Comparison of ENCODE assay signal across 1 cellular context in the genomic region with DNA sequence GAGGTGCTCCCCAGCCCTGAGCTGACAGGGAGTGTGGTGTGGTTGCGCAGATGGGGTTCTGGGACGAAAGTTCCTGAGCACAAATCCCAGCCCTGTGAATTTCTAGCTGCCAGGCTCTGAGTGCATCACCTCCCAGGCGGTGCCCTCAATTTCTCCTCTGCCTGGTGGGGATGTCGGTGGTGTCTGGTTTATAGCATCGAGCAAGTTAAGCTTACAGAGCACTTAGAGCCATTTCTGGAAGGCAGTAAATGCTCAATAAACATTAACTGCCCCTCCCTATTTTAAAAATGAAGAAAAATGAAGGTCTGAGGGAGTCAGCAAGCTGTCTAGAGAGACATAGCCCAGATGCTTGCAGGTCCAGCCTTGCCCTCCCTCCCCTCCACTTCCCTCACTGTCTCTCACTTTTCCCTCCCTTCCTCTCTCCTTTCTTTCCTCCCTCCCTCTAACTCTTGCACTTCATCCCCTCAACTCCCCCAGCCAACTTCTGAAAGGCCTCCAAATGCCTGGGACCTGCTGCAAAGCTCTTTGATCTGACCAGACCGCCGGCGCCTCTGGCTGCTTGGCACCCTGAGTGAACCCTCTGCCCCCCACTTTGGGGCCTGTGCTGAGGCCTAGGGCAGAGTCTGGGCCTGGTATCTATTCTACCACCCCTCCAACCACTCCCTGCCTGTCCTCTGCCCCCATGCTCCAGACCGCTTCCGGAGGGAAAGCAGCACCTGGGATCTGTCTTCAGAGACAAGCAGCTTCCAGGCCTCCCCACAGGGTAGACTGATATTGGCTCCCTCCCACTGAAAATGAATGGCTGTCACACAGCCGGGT.
TF ChIP-seq lines count a peak whose summit lies in the region.

No MANE protein-coding gene starts in this region.

TF ChIP-seq in neural cell, 6 proteins besides CTCF, POLR2A, EP300 and RAD21 (continued from another document):
- no peak for TF ChIP-seq MXI1 (conservative IDR thresholded peaks at IDR 0.05; ENCODE audit: poor library complexity, severe bottlenecking)
- TF ChIP-seq, protein P1, sequence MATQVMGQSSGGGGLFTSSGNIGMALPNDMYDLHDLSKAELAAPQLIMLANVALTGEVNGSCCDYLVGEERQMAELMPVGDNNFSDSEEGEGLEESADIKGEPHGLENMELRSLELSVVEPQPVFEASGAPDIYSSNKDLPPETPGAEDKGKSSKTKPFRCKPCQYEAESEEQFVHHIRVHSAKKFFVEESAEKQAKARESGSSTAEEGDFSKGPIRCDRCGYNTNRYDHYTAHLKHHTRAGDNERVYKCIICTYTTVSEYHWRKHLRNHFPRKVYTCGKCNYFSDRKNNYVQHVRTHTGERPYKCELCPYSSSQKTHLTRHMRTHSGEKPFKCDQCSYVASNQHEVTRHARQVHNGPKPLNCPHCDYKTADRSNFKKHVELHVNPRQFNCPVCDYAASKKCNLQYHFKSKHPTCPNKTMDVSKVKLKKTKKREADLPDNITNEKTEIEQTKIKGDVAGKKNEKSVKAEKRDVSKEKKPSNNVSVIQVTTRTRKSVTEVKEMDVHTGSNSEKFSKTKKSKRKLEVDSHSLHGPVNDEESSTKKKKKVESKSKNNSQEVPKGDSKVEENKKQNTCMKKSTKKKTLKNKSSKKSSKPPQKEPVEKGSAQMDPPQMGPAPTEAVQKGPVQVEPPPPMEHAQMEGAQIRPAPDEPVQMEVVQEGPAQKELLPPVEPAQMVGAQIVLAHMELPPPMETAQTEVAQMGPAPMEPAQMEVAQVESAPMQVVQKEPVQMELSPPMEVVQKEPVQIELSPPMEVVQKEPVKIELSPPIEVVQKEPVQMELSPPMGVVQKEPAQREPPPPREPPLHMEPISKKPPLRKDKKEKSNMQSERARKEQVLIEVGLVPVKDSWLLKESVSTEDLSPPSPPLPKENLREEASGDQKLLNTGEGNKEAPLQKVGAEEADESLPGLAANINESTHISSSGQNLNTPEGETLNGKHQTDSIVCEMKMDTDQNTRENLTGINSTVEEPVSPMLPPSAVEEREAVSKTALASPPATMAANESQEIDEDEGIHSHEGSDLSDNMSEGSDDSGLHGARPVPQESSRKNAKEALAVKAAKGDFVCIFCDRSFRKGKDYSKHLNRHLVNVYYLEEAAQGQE (IDR thresholded peaks at IDR 0.05; ENCODE audit: borderline replicate concordance) = no peak
